In genomic region chr1:112298558-112298957, GRCh38 we compare ENCODE assay signal across 9 cellular contexts.
A peak's percentile ranks its signal among the peaks of the same experiment; 100 is the strongest.
DNase-seq lines count a peak whose midpoint lies in the region; ATAC-seq and TF ChIP-seq lines count a peak whose summit lies in the region.
"Had no signal": no experiment of that assay in that cellular context is flagged by ENCODE, and none has a peak within 500 bp of the region (broad histone marks: within the 10 kb centered on the region; RNA-seq: fewer than 3 reads in every experiment).

No MANE protein-coding gene starts in this region.

- H3K36me3 ChIP-seq in spleen, result no peaks in the 10 kb centered on the region

- H3K36me3 Mint-ChIP-seq in activated naive CD4-positive, alpha-beta T cell treated with anti-CD3 and anti-CD28 coated beads for 36 hours (ENCODE audit: low read depth), result no peaks in the 10 kb centered on the region
- no peaks in the 10 kb centered on the region; the same call in 1 of the 2 replicates for H3K36me3 Mint-ChIP-seq in WTC11

- H3K9me3 Mint-ChIP-seq in activated naive CD4-positive, alpha-beta T cell treated with anti-CD3 and anti-CD28 coated beads for 36 hours, result peaks cover 9% of the 10 kb centered on the region
- H3K9me3 Mint-ChIP-seq in WTC11, result peaks cover 20% of the 10 kb centered on the region

- peak; percentile 65 for DNase-seq in activated naive CD4-positive, alpha-beta T cell treated with anti-CD3 and anti-CD28 coated beads for 36 hours
- DNase-seq in activated naive CD4-positive, alpha-beta T cell treated with anti-CD3 and anti-CD28 coated beads, Interleukin-2, amount 50 U/mL, for 16 hours, result no peak
- peak; percentile 47 for DNase-seq in MV-4-11 (lab: John Stamatoyannopoulos, UW)
- peak; percentile 79 for DNase-seq in WTC11 (ENCODE audit: low spot score)
- peak; percentile 31 for DNase-seq in germinal center (ENCODE audit: low spot score)
- no peak for DNase-seq in spleen
- no peak for DNase-seq in NCI-H2196 (lab: John Stamatoyannopoulos, UW; ENCODE audit: unreplicated experiment)

- peaks cover 11% of the 10 kb centered on the region for H3K27me3 Mint-ChIP-seq in activated naive CD4-positive, alpha-beta T cell treated with anti-CD3 and anti-CD28 coated beads for 36 hours (ENCODE audit: low read depth)
- no peaks in the 10 kb centered on the region; the same call in 1 of the 2 replicates for H3K27me3 Mint-ChIP-seq in WTC11 (ENCODE audit: low read depth)

- no peaks in the 10 kb centered on the region for H3K4me1 ChIP-seq in spleen

- CTCF ChIA-PET in activated naive CD4-positive, alpha-beta T cell treated with anti-CD3 and anti-CD28 coated beads for 36 hours (lab: Charles Lee), result interaction anchor here (0.8 to 2.9 kb wide), 8 partner anchors 15 to 203 kb away, joined by 3 to 13 read pairs (median 4); no protein-coding TSS in a partner anchor
- CTCF ChIA-PET in WTC11 (lab: Charles Lee), result interaction anchor here (0.5 to 3.6 kb wide), 56 partner anchors 10 to 509 kb away, joined by 3 to 49 read pairs (median 4); partner anchors contain the start of gene MOV10

- H3K27me3 ChIP-seq in spleen (replicated peaks in 1 of 7), result peaks cover 0 to 5% (median 0%) of the 10 kb centered on the region in 7 donors

- peak; percentile 65 for TF ChIP-seq CTCF in WTC11 (IDR thresholded peaks at IDR 0.05)
- peak in 8 of 11 experiments; percentile 22 to 58 (median 46) for TF ChIP-seq CTCF in spleen (IDR thresholded peaks at IDR 0.05 in 8 of 11, conservative IDR thresholded peaks at IDR 0.05 in 3 of 11)

- H3K4me3 Mint-ChIP-seq in activated naive CD4-positive, alpha-beta T cell treated with anti-CD3 and anti-CD28 coated beads for 36 hours, result no peak overlapping the region
- H3K4me3 Mint-ChIP-seq in WTC11, result no peak overlapping the region
- H3K4me3 Mint-ChIP-seq: central memory CD8-positive, alpha-beta T cell had no signal

- ATAC-seq in WTC11 (peak; percentile 90), HG03442 (IDR thresholded peaks at IDR 0.05; ENCODE audit: unreplicated experiment) (no peak)

- intact Hi-C loops in activated naive CD4-positive, alpha-beta T cell treated with anti-CD3 and anti-CD28 coated beads for 36 hours (cut with micrococcal nuclease), result loop anchor here (2.0 kb wide), 1 partner anchor 70 kb away; no protein-coding TSS in a partner anchor
- intact Hi-C loops in spleen (cut with DNase I; ENCODE audit: low total_unique reads), result no loop called here

- H3K4me1 Mint-ChIP-seq in activated naive CD4-positive, alpha-beta T cell treated with anti-CD3 and anti-CD28 coated beads for 36 hours (ENCODE audit: low read depth), result no peaks in the 10 kb centered on the region
- no peaks in the 10 kb centered on the region for H3K4me1 Mint-ChIP-seq in WTC11
- H3K4me1 Mint-ChIP-seq: central memory CD8-positive, alpha-beta T cell had no signal

- peaks cover 0 to 24% (median 9%) of the 10 kb centered on the region in 8 donors for H3K9me3 ChIP-seq in spleen

- no peak overlapping the region for H3K27ac ChIP-seq in spleen

- POLR2A ChIA-PET in WTC11 (lab: Charles Lee), result interaction anchor here (1.1 kb wide), 1 partner anchor 71 kb away, joined by 3 read pairs; no protein-coding TSS in a partner anchor

- no peak for TF ChIP-seq POLR2A in spleen (IDR thresholded peaks at IDR 0.05)

- H3K4me3 ChIP-seq in spleen, result no peak overlapping the region

- no peak overlapping the region for H3K27ac Mint-ChIP-seq in activated naive CD4-positive, alpha-beta T cell treated with anti-CD3 and anti-CD28 coated beads for 36 hours
- no peak overlapping the region for H3K27ac Mint-ChIP-seq in WTC11

- WGBS in spleen, 5 donors, result 17 to 46% (median 27%) methylated on average over 1 of the region's 1 CpG

TF ChIP-seq in WTC11, 78 proteins besides CTCF, POLR2A, EP300 and RAD21:
- no peak for TF ChIP-seq ESRRA (CRISPR knock-in tag; IDR thresholded peaks at IDR 0.05; ENCODE audit: borderline replicate concordance)
- TF ChIP-seq ZNF423 (CRISPR knock-in tag; IDR thresholded peaks at IDR 0.05), result no peak
- TF ChIP-seq NR1H2 (CRISPR knock-in tag; IDR thresholded peaks at IDR 0.05), result no peak
- no peak for TF ChIP-seq FOXJ3 (CRISPR knock-in tag; IDR thresholded peaks at IDR 0.05; ENCODE audit: borderline replicate concordance)
- no peak for TF ChIP-seq TCF7 (CRISPR knock-in tag; IDR thresholded peaks at IDR 0.05; ENCODE audit: low read depth)
- no peak for TF ChIP-seq SMAD4 (CRISPR knock-in tag; IDR thresholded peaks at IDR 0.05)
- TF ChIP-seq, protein P1, sequence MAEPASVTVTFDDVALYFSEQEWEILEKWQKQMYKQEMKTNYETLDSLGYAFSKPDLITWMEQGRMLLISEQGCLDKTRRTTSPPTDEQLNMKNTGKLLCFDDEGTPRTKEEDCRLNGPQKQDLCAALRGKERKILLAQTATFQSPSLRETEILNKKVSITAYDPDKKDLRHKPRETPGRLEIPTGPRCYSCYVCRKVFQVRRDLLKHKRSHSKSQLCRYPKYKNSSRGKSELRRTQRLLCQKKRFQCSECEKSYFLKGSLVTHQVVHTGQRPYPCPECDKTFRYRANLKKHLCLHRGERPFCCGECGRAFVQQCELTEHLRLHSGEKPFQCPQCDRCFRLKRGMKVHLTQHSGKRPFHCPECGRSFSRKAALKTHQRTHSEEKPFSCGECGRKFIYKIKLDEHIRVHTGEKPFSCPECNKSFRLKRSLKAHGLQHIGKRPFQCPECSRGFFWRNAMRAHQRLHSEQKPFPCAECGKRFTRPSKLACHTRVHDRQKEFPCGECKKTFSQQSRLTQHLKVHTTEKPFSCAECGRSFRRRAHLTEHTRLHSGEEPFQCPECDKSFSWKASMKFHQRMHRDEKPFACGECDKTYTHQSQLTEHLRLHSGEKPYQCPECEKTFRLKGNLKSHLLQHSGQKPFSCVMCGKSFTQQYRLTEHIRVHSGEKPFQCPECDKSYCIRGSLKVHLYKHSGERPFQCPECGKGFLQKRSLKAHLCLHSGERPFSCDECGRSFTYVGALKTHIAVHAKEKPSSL (CRISPR knock-in tag; conservative IDR thresholded peaks at IDR 0.05), result no peak
- TF ChIP-seq CBFB (CRISPR knock-in tag; IDR thresholded peaks at IDR 0.05; ENCODE audit: low read depth), result no peak
- TF ChIP-seq FOXK1 (CRISPR knock-in tag; IDR thresholded peaks at IDR 0.05), result no peak
- no peak for TF ChIP-seq HMGA2 (CRISPR knock-in tag; IDR thresholded peaks at IDR 0.05)
- no peak for TF ChIP-seq ZNF138 (CRISPR knock-in tag; conservative IDR thresholded peaks at IDR 0.05)
- no peak for TF ChIP-seq JAZF1 (CRISPR knock-in tag; IDR thresholded peaks at IDR 0.05)

Comparison
In these comparisons a context has a peak if more than half of its experiments do, and no peak if none do; other contexts are left out.
1. DNase-seq: peak in activated naive CD4-positive, alpha-beta T cell treated with anti-CD3 and anti-CD28 coated beads for 36 hours (single experiment), MV-4-11 (single experiment), WTC11 (single experiment) and germinal center (single experiment); none in activated naive CD4-positive, alpha-beta T cell treated with anti-CD3 and anti-CD28 coated beads, Interleukin-2, amount 50 U/mL, for 16 hours (single experiment), spleen (single experiment) and NCI-H2196 (single experiment).